In the genomic region with DNA sequence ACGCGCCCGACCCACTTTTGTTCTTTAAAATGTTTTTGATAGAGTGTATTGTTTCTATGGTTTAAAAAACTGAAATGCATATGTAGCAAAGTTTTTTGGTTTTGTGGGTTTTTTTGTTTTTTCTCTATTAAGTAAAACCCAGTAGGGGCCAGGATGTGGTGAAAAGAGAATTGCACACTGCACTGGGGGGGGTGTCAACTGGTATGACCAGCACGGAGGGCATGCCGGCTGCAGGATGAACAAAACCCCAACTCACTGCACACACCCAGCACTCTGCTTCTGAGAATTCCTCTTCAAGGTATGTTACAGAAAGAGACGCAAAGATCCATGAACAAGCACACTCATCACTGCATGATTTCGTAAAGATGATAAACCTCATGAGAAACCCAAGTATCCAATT, we compare ENCODE assay signal across 9 cellular contexts.
DNase-seq lines count a peak whose midpoint lies in the region; ATAC-seq and TF ChIP-seq lines count a peak whose summit lies in the region.
"Had no signal": no experiment of that assay in that cellular context is flagged by ENCODE, and none has a peak within 500 bp of the region (broad histone marks: within the 10 kb centered on the region; RNA-seq: fewer than 3 reads in every experiment).

No MANE protein-coding gene starts in this region.

- no peaks in the 10 kb centered on the region for H3K27me3 Mint-ChIP-seq in activated CD4-positive, alpha-beta T cell treated with anti-CD3 and anti-CD28 coated beads, Interleukin-2, amount 10 ng/mL, durations not matched to agents 24 days and 14 days

- H3K4me1 Mint-ChIP-seq in activated CD4-positive, alpha-beta T cell treated with anti-CD3 and anti-CD28 coated beads, Interleukin-2, amount 10 ng/mL, durations not matched to agents 24 days and 14 days = peaks cover 65% of the 10 kb centered on the region

- ATAC-seq in GM19035 (IDR thresholded peaks at IDR 0.05; ENCODE audit: unreplicated experiment) (no peak), HG03280 (IDR thresholded peaks at IDR 0.05; ENCODE audit: unreplicated experiment) (no peak), GM21528 (IDR thresholded peaks at IDR 0.05; ENCODE audit: low FRiP score, unreplicated experiment) (no peak)

- H3K36me3 Mint-ChIP-seq in activated CD4-positive, alpha-beta T cell treated with anti-CD3 and anti-CD28 coated beads, Interleukin-2, amount 10 ng/mL, durations not matched to agents 24 days and 14 days (ENCODE audit: low read depth) = peaks cover 46% of the 10 kb centered on the region

- no peak for TF ChIP-seq CTCF in HL-60 (IDR thresholded peaks at IDR 0.05; ENCODE audit: insufficient read depth, low read length)

- peak overlapping the region; percentile 77 for H3K4me3 Mint-ChIP-seq in activated CD4-positive, alpha-beta T cell treated with anti-CD3 and anti-CD28 coated beads, Interleukin-2, amount 10 ng/mL, durations not matched to agents 24 days and 14 days

- H3K27ac Mint-ChIP-seq in activated CD4-positive, alpha-beta T cell treated with anti-CD3 and anti-CD28 coated beads, Interleukin-2, amount 10 ng/mL, durations not matched to agents 24 days and 14 days = peak overlapping the region; percentile 92

- H3K27ac ChIP-seq in HL-60 (replicated peaks) = peak overlapping the region; percentile 91
- peak overlapping the region; percentile 64 for H3K27ac ChIP-seq in epithelial cell of prostate

- no peaks in the 10 kb centered on the region for H3K27me3 ChIP-seq in HL-60 (ENCODE audit: insufficient read depth, poor library complexity, severe bottlenecking)

- intact Hi-C loops in activated CD4-positive, alpha-beta T cell treated with anti-CD3 and anti-CD28 coated beads, Interleukin-2, amount 10 ng/mL, durations not matched to agents 24 days and 14 days (cut with micrococcal nuclease) = loop anchor here (5.0 kb wide), 1 partner anchor 299 kb away; no protein-coding TSS in a partner anchor

- DNase-seq in HL-60 (ENCODE audit: low read depth in 1 of 2, low spot score in 1 of 2) (peak in 1 of 2 experiments; percentile 94), epithelial cell of prostate (ENCODE audit: low read depth, low spot score) (no peak), NCI-H2196 (lab: John Stamatoyannopoulos, UW; ENCODE audit: unreplicated experiment) (no peak)
- peak; percentile 94 for DNase-seq in activated CD4-positive, alpha-beta T cell treated with anti-CD3 and anti-CD28 coated beads, Interleukin-2, amount 10 ng/mL, durations not matched to agents 24 days and 14 days
- peak; percentile 66 for DNase-seq in stimulated activated CD8-positive, alpha-beta memory T cell treated with anti-CD3 and anti-CD28 coated beads, Interleukin-4, amount 100 ng/mL, for 24 hours (ENCODE audit: low read depth)
- DNase-seq: left cardiac atrium had no signal

- H3K4me3 ChIP-seq in HL-60 (replicated peaks; ENCODE audit: insufficient read depth, low read length) = no peak overlapping the region

- no peaks in the 10 kb centered on the region for H3K9me3 Mint-ChIP-seq in activated CD4-positive, alpha-beta T cell treated with anti-CD3 and anti-CD28 coated beads, Interleukin-2, amount 10 ng/mL, durations not matched to agents 24 days and 14 days

Comparison
In these comparisons a context has a peak if more than half of its experiments do, and no peak if none do; other contexts are left out.
1. DNase-seq: peak in activated CD4-positive, alpha-beta T cell treated with anti-CD3 and anti-CD28 coated beads, Interleukin-2, amount 10 ng/mL, durations not matched to agents 24 days and 14 days (single experiment) and stimulated activated CD8-positive, alpha-beta memory T cell treated with anti-CD3 and anti-CD28 coated beads, Interleukin-4, amount 100 ng/mL, for 24 hours (single experiment); none in epithelial cell of prostate (single experiment) and NCI-H2196 (single experiment).